Comparison of ENCODE assay signal across 8 cellular contexts in genomic region chr5:173781432-173781825, GRCh38.
DNase-seq lines count a peak whose midpoint lies in the region; ATAC-seq and TF ChIP-seq lines count a peak whose summit lies in the region.

No MANE protein-coding gene starts in this region.

- H3K36me3 Mint-ChIP-seq in activated CD8-positive, alpha-beta T cell treated with anti-CD3 and anti-CD28 coated beads for 36 hours (ENCODE audit: low read depth), result no peaks in the 10 kb centered on the region

- H3K27me3 ChIP-seq in foreskin keratinocyte (no peaks in the 10 kb centered on the region), skeletal muscle tissue (ENCODE audit: control insufficient read depth in 3 of 3, insufficient read depth in 3 of 3, low read length in 3 of 3) (no peaks in the 10 kb centered on the region)

- no peak overlapping the region for H3K4me3 Mint-ChIP-seq in activated CD8-positive, alpha-beta T cell treated with anti-CD3 and anti-CD28 coated beads for 36 hours

- H3K4me1 Mint-ChIP-seq in activated CD8-positive, alpha-beta T cell treated with anti-CD3 and anti-CD28 coated beads for 36 hours (ENCODE audit: low read depth), result peaks cover 16% of the 10 kb centered on the region

- peak overlapping the region; percentile 90 for H3K27ac Mint-ChIP-seq in activated CD8-positive, alpha-beta T cell treated with anti-CD3 and anti-CD28 coated beads for 36 hours

- no peak overlapping the region for H3K9ac ChIP-seq in skeletal muscle tissue (ENCODE audit: low read depth in 1 of 3, low read length in 3 of 3)

- no peak for ATAC-seq in activated CD8-positive, alpha-beta T cell treated with anti-CD3 and anti-CD28 coated beads for 36 hours
- ATAC-seq in foreskin keratinocyte, result no peak
- no peak for ATAC-seq in GM19351 (IDR thresholded peaks at IDR 0.05; ENCODE audit: unreplicated experiment)

- H3K27me3 Mint-ChIP-seq in activated CD8-positive, alpha-beta T cell treated with anti-CD3 and anti-CD28 coated beads for 36 hours, result no peaks in the 10 kb centered on the region

- POLR2A ChIA-PET in activated CD8-positive, alpha-beta T cell treated with anti-CD3 and anti-CD28 coated beads for 36 hours (lab: Charles Lee), result no interaction called here

- H3K36me3 ChIP-seq in skeletal muscle tissue (ENCODE audit: control insufficient read depth in 3 of 3, insufficient read depth in 3 of 3, low read length in 3 of 3), result no peaks in the 10 kb centered on the region

- CTCF ChIA-PET in activated CD8-positive, alpha-beta T cell treated with anti-CD3 and anti-CD28 coated beads for 36 hours (lab: Charles Lee), result interaction anchor here (2.0 kb wide), 1 partner anchor 192 kb away, joined by 5 read pairs; no protein-coding TSS in a partner anchor

- intact Hi-C loops in activated CD8-positive, alpha-beta T cell treated with anti-CD3 and anti-CD28 coated beads for 36 hours (cut with micrococcal nuclease), result no loop called here

- H3K27ac ChIP-seq in foreskin keratinocyte (peak overlapping the region; percentile 93), skeletal muscle tissue (ENCODE audit: low read depth, low read length) (peak overlapping the region; percentile 71)

- DNase-seq in HCEC 1CT (peak; percentile 65), foreskin keratinocyte (no peak), glomerular visceral epithelial cell (ENCODE audit: extremely low spot score) (no peak)
- no peak for DNase-seq in activated CD8-positive, alpha-beta T cell treated with anti-CD3 and anti-CD28 coated beads for 36 hours
- no peak for DNase-seq in central memory CD4-positive, alpha-beta T cell
- no peak for DNase-seq in stimulated activated CD4-positive, alpha-beta T cell treated with anti-CD3 and anti-CD28 coated beads, Interleukin-1b, Interleukin-23, amount 100 ng/mL, for 48 hours

- TF ChIP-seq CTCF in activated CD8-positive, alpha-beta T cell treated with anti-CD3 and anti-CD28 coated beads for 36 hours (IDR thresholded peaks at IDR 0.05), result no peak
- no peak for TF ChIP-seq CTCF in foreskin keratinocyte (conservative IDR thresholded peaks at IDR 0.05)

- H3K4me1 ChIP-seq in foreskin keratinocyte, result peaks cover 15% of the 10 kb centered on the region
- H3K4me1 ChIP-seq in skeletal muscle tissue (ENCODE audit: control insufficient read depth in 3 of 3, insufficient read depth in 3 of 3, low read length in 3 of 3), result peaks cover 10 to 16% (median 12%) of the 10 kb centered on the region in 3 donors

- H3K9me3 ChIP-seq in skeletal muscle tissue (ENCODE audit: control insufficient read depth in 3 of 3, low read length in 3 of 3), result no peaks in the 10 kb centered on the region

- H3K4me3 ChIP-seq in skeletal muscle tissue (ENCODE audit: low read length in 3 of 3), result no peak overlapping the region

- H3K9me3 Mint-ChIP-seq in activated CD8-positive, alpha-beta T cell treated with anti-CD3 and anti-CD28 coated beads for 36 hours, result peaks cover 2% of the 10 kb centered on the region
